Comparison of ENCODE assay signal across 25 cellular contexts in the genomic region with DNA sequence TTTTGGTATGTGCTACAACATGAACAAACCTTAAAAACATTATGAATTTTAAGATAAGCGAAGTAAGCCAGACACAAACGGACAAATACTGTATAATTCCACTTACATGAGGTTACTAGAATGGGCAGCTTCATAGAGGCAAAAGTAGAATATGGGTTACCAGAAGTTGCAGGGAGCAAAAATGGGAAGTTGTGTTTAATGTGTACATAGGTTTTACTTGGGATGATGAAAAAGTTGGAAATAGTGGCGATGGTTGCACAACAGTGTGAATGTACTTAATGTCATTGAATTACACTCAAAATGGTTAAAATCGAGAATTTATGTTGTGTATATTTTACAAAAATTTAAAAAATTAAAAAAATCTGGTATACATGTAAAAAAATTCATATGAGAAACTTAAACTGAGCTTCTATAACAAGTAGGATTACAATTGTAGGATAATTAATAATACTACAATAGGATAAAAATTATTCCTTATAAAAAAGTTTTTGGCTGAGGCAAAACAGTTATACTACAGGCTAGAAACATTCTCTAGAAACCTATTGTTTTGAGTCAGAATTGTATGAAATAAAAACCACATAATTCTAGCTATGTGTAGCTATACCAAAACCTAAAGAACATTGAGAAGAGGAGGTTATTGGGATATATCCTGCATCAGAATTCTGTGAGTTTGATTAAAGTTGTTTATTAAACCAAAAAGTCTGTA.
"Had no signal": no experiment of that assay in that cellular context is flagged by ENCODE, and none has a peak within 500 bp of the region (broad histone marks: within the 10 kb centered on the region; RNA-seq: fewer than 3 reads in every experiment).

No MANE protein-coding gene starts in this region.

- DNase-seq: activated CD4-positive, alpha-beta T cell treated with anti-CD3 and anti-CD28 coated beads, Interleukin-2, amount 50 U/mL, for 1 hour; activated CD8-positive, alpha-beta T cell treated with anti-CD3 and anti-CD28 coated beads, Interleukin-2, amount 10 ng/mL, durations not matched to agents 7 days and 5 days; activated effector memory CD4-positive, alpha-beta T cell treated with anti-CD3 and anti-CD28 coated beads, Interleukin-2, amount 50 U/mL, for 16 hours; activated naive CD4-positive, alpha-beta T cell treated with anti-CD3 and anti-CD28 coated beads, Interleukin-2, amount 10 ng/mL, durations not matched to agents 7 days and 5 days; activated T-cell treated with anti-CD3 and anti-CD28 coated beads, Interleukin-2, amount 50 U/mL, for 4 hours; anterior cingulate cortex; body of pancreas; cortex of kidney; endodermal cell; heart left ventricle; islet precursor cell; left cardiac atrium; midbrain; natural killer cell; spleen; stimulated activated CD4-positive, alpha-beta T cell treated with anti-CD3 and anti-CD28 coated beads, Interleukin-4, amount 100 ng/mL, for 1 hour; substantia nigra; T-helper 17 cell; thyroid gland had no signal

- H3K4me3 ChIP-seq: body of pancreas, cardiac muscle cell, heart left ventricle, prostate gland, spleen, thyroid gland had no signal

- H3K9me3 ChIP-seq: body of pancreas, heart left ventricle, prostate gland, spleen, thyroid gland had no signal

- H3K27me3 ChIP-seq: body of pancreas, cardiac muscle cell, heart left ventricle, spleen, thyroid gland had no signal

- H3K36me3 ChIP-seq: prostate gland had no signal

- H3K4me1 Mint-ChIP-seq: activated naive CD4-positive, alpha-beta T cell treated with anti-CD3 and anti-CD28 coated beads, Interleukin-2, amount 10 ng/mL, durations not matched to agents 7 days and 5 days; endodermal cell had no signal

- H3K27ac ChIP-seq: body of pancreas, cardiac muscle cell, epithelial cell of prostate, heart left ventricle, prostate gland, spleen, thyroid gland, VCaP had no signal

- H3K4me1 ChIP-seq: body of pancreas, heart left ventricle, prostate gland, thyroid gland had no signal

- H3K4me3 Mint-ChIP-seq: activated CD8-positive, alpha-beta T cell treated with anti-CD3 and anti-CD28 coated beads, Interleukin-2, amount 10 ng/mL, durations not matched to agents 7 days and 5 days; activated naive CD4-positive, alpha-beta T cell treated with anti-CD3 and anti-CD28 coated beads, Interleukin-2, amount 10 ng/mL, durations not matched to agents 7 days and 5 days; activated T-cell treated with anti-CD3 and anti-CD28 coated beads, Interleukin-2, amount 50 U/mL, for 4 hours; endodermal cell; natural killer cell; stimulated activated naive CD8-positive, alpha-beta T cell treated with anti-CD3 and anti-CD28 coated beads, Interleukin-15, Interleukin-2, amounts not matched to agents 100 ng/mL and 50 ng/mL, for 24 hours; T-helper 17 cell had no signal

- H3K9me3 Mint-ChIP-seq: activated naive CD4-positive, alpha-beta T cell treated with anti-CD3 and anti-CD28 coated beads, Interleukin-2, amount 10 ng/mL, durations not matched to agents 7 days and 5 days; activated T-cell treated with anti-CD3 and anti-CD28 coated beads, Interleukin-2, amount 50 U/mL, for 4 hours; natural killer cell; stimulated activated naive CD8-positive, alpha-beta T cell treated with anti-CD3 and anti-CD28 coated beads, Interleukin-15, Interleukin-2, amounts not matched to agents 100 ng/mL and 50 ng/mL, for 24 hours had no signal

- ATAC-seq: activated CD4-positive, CD25-positive, alpha-beta regulatory T cell treated with anti-CD3 and anti-CD28 coated beads, Interleukin-2, amount 50 U/mL, for 24 hours; activated CD8-positive, alpha-beta T cell treated with anti-CD3 and anti-CD28 coated beads, Interleukin-2, amount 10 ng/mL, durations not matched to agents 7 days and 5 days; activated T-cell treated with anti-CD3 and anti-CD28 coated beads, Interleukin-2, amount 50 U/mL, for 4 hours; body of pancreas; heart left ventricle; left cardiac atrium; natural killer cell; T-helper 17 cell had no signal

- H3K27ac Mint-ChIP-seq: activated CD8-positive, alpha-beta T cell treated with anti-CD3 and anti-CD28 coated beads, Interleukin-2, amount 10 ng/mL, durations not matched to agents 7 days and 5 days; activated naive CD4-positive, alpha-beta T cell treated with anti-CD3 and anti-CD28 coated beads, Interleukin-2, amount 10 ng/mL, durations not matched to agents 7 days and 5 days; endodermal cell; stimulated activated naive CD8-positive, alpha-beta T cell treated with anti-CD3 and anti-CD28 coated beads, Interleukin-15, Interleukin-2, amounts not matched to agents 100 ng/mL and 50 ng/mL, for 24 hours; T-helper 17 cell had no signal

- H3K27me3 Mint-ChIP-seq: activated naive CD4-positive, alpha-beta T cell treated with anti-CD3 and anti-CD28 coated beads, Interleukin-2, amount 10 ng/mL, durations not matched to agents 7 days and 5 days; stimulated activated naive CD8-positive, alpha-beta T cell treated with anti-CD3 and anti-CD28 coated beads, Interleukin-15, Interleukin-2, amounts not matched to agents 100 ng/mL and 50 ng/mL, for 24 hours; T-helper 17 cell had no signal
